In genomic region chr12:26113853-26114719, GRCh38 we compare ENCODE assay signal across 8 cellular contexts. TPM values are rescaled to one million over a fixed set of nuclear protein-coding genes. Genes with fewer than 3 reads are reported as not detected.
DNase-seq lines count a peak whose midpoint lies in the region; ATAC-seq and TF ChIP-seq lines count a peak whose summit lies in the region.

No MANE protein-coding gene starts in this region.

- no peaks in the 10 kb centered on the region for H3K36me3 ChIP-seq in upper lobe of left lung

- H3K4me1 ChIP-seq in upper lobe of left lung, result peaks cover 13 to 15% (median 14%) of the 10 kb centered on the region in 4 donors

- peak overlapping the region; percentile 80 to 92 (median 85) for H3K27ac ChIP-seq in upper lobe of left lung

- H3K4me3 ChIP-seq in upper lobe of left lung, result peak overlapping the region; percentile 31 to 59 (median 50)

- no peaks in the 10 kb centered on the region for H3K27me3 ChIP-seq in upper lobe of left lung

- peak in 3 of 4 donors; percentile 65 to 92 (median 74) for TF ChIP-seq POLR2A in upper lobe of left lung (IDR thresholded peaks at IDR 0.05)

- TF ChIP-seq EP300 in upper lobe of left lung (IDR thresholded peaks at IDR 0.05), result peak in 2 of 4 donors; percentile 33 to 82

- peak in 4 of 6 experiments; percentile 10 to 60 (median 38) for TF ChIP-seq CTCF in upper lobe of left lung (IDR thresholded peaks at IDR 0.05)

- 1 to 2% methylated on average over 26 to 56 of the region's 72 CpGs for WGBS in upper lobe of left lung, 2 donors

- in situ Hi-C loops in KBM-7 (cut with MboI; ENCODE audit: low pct_unique_long_range_greater_than_20kb, low sequenced_read_pairs), result loop anchor here (25.0 kb wide), 1 partner anchor 498 kb away; no protein-coding TSS in a partner anchor

- no peaks in the 10 kb centered on the region for H3K9me3 ChIP-seq in upper lobe of left lung

- intact Hi-C loops in left cardiac atrium (cut with DNase I) (no loop called here), posterior cingulate gyrus (cut with DNase I) (loop anchor here (10.0 kb wide), 1 partner anchor 401 kb away; no protein-coding TSS in a partner anchor)

- DNase-seq in ELF-1 (ENCODE audit: low read depth, low spot score) (peak; percentile 90), KBM-7 (peak; percentile 91), SW480 (ENCODE audit: low spot score) (peak; percentile 100), amniotic stem cell (lab: John Stamatoyannopoulos, UW) (peak; percentile 78), left cardiac atrium (peak; percentile 93), posterior cingulate gyrus (peak; percentile 85 to 98 (median 90)), upper lobe of left lung (peak; percentile 87 to 99)

- ATAC-seq in GM21717 (IDR thresholded peaks at IDR 0.05; ENCODE audit: unreplicated experiment), result peak; percentile 69
- ATAC-seq in left cardiac atrium, result peak; percentile 93 to 97
- peak; percentile 92 to 96 for ATAC-seq in upper lobe of left lung (ENCODE audit: low FRiP score in 2 of 2)

RNA-seq across cellular contexts. Expression of gene BHLHE41, which starts 10.8 kb away (rescaled TPM):
- total RNA-seq in left cardiac atrium (10 to 100 TPM; 18.6 to 35.8 TPM), upper lobe of left lung (10 to 100 TPM in 5 of 6 donors, 1 to 10 TPM in 1; 9.3 to 78.6 (median 35.2) TPM)

Comparison
In these comparisons a context has a peak if more than half of its experiments do, and no peak if none do; other contexts are left out.
1. Peak in every context shown above with its lines: DNase-seq, ATAC-seq, H3K4me3 ChIP-seq and H3K27ac ChIP-seq.